Comparison of ENCODE assay signal across 7 cellular contexts in the genomic region with DNA sequence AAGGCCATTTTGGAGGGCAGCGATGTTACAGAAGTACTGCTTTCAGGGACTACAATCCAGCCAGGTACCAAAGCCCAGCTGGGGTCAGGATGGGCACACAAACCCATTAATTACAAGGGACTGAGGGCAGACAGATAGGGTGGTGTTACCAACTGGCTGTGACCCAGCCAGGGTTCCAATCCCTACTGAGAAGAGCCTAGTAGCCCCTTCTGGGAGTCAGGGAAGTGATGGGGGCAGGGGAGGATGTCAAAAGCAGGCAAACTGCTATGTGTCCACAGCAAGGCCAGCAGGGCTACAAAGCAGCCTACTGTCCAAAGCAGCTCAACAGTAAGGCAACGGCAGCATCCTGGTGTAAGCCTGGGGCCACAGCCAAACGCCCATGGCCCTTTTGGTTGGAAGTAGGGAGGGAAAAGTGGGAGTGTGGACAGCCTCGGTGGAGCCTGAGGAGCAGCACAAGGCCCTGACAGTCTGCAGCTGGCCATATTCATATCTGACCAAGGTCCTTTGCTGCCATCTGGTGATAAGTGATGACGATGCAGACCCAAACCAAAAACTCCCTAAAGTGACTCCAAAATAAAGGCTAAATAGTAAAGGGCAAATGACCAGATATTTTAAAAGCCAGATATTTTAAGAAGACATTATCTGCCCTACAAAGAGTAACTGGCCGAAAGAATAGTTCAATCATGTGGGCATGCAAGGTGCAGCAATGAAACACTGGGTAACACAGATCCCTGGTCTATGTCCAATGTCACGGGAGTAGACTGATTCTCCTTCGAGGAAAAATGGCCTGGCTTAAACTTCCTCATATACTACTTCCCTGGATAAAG. TPM values are rescaled to one million over a fixed set of nuclear protein-coding genes. Genes with fewer than 3 reads are reported as not detected.
DNase-seq lines count a peak whose midpoint lies in the region; ATAC-seq and TF ChIP-seq lines count a peak whose summit lies in the region.

No MANE protein-coding gene starts in this region.

- no peaks in the 10 kb centered on the region for H3K9me3 Mint-ChIP-seq in H9
- peaks cover 15 to 21% (median 20%) of the 10 kb centered on the region in 5 donors for H3K9me3 Mint-ChIP-seq in CD8-positive, alpha-beta memory T cell

- no peak overlapping the region; the same call in 1 of the 2 replicates for H3K14ac ChIP-seq in H9 (ENCODE audit: insufficient read depth, low read length)

- no peak overlapping the region for H2BK12ac ChIP-seq in H9 (ENCODE audit: insufficient read length, low read depth, low read length)

- H3K23me2 ChIP-seq in H9 (ENCODE audit: insufficient read length, low read depth, low read length, poor library complexity, severe bottlenecking) = no peaks in the 10 kb centered on the region

- peaks cover 13 to 17% of the 10 kb centered on the region in 2 experiments for H3K4me1 Mint-ChIP-seq in H9
- no peaks in the 10 kb centered on the region for H3K4me1 Mint-ChIP-seq in CD8-positive, alpha-beta memory T cell

- H4K5ac ChIP-seq in H9 (ENCODE audit: insufficient read length, low read depth, low read length) = no peak overlapping the region

- no peak overlapping the region for H3K56ac ChIP-seq in H9 (ENCODE audit: insufficient read length, low read depth, low read length)

- peak; percentile 87 for ATAC-seq in Right ventricle myocardium superior (ENCODE audit: poor library complexity)
- ATAC-seq in sciatic nerve = peak; percentile 55

- no peak overlapping the region for H3K4ac ChIP-seq in H9 (ENCODE audit: low read depth, low read length)

- no peak overlapping the region for H2BK5ac ChIP-seq in H9 (ENCODE audit: insufficient read length, low read length)

- no peak overlapping the region for H3K4me2 ChIP-seq in H9 (ENCODE audit: insufficient read depth, insufficient read length, low read length)

- no CpG with 5 or more reads among the region's 8 CpGs for WGBS in H9 (ENCODE audit: extremely low coverage, insufficient read length, low lambda C conversion rate)

- H3K36me3 ChIP-seq in CD8-positive, alpha-beta memory T cell (ENCODE audit: insufficient read depth, low read length) = peaks cover 63% of the 10 kb centered on the region

- intact Hi-C loops in Right ventricle myocardium superior (cut with DNase I) (no loop called here), sciatic nerve (cut with DNase I) (no loop called here)

- H2AFZ ChIP-seq in H9 (ENCODE audit: low read length) = no peak overlapping the region

- H3K36me3 Mint-ChIP-seq in H9 (ENCODE audit: insufficient read depth in 1 of 3, low read depth in 3 of 3) = peaks cover 26 to 65% (median 31%) of the 10 kb centered on the region in 3 experiments
- H3K36me3 Mint-ChIP-seq in CD8-positive, alpha-beta memory T cell = peaks cover 48 to 89% (median 57%) of the 10 kb centered on the region in 3 donors

- H3T11ph ChIP-seq in H9 (ENCODE audit: low read length) = no peak overlapping the region

- H3K79me2 ChIP-seq in H9 (ENCODE audit: insufficient read depth, low read length) = no peaks in the 10 kb centered on the region

- no peaks in the 10 kb centered on the region for H3K9me3 ChIP-seq in H9 (ENCODE audit: control insufficient read depth, low read depth, low read length)
- peaks cover 12% of the 10 kb centered on the region for H3K9me3 ChIP-seq in CD8-positive, alpha-beta memory T cell (ENCODE audit: low read length)

- H3K9ac ChIP-seq in H9 (ENCODE audit: extremely low read depth, insufficient read length, low read length) = no peak overlapping the region

- no peak overlapping the region for H3K4me3 Mint-ChIP-seq in H9
- no peak overlapping the region for H3K4me3 Mint-ChIP-seq in CD8-positive, alpha-beta memory T cell

- H3K23ac ChIP-seq in H9 (ENCODE audit: insufficient read length, low read depth, low read length) = no peak overlapping the region

- no peaks in the 10 kb centered on the region for H3K27me3 Mint-ChIP-seq in H9 (ENCODE audit: low read depth)
- peaks cover 0 to 2% of the 10 kb centered on the region in 2 donors for H3K27me3 Mint-ChIP-seq in CD8-positive, alpha-beta memory T cell

- no peak overlapping the region for H2BK15ac ChIP-seq in H9 (ENCODE audit: low read depth, low read length)

- no peak overlapping the region for H3K27ac Mint-ChIP-seq in H9
- H3K27ac Mint-ChIP-seq in CD8-positive, alpha-beta memory T cell = peak overlapping the region in 1 of 8 donors; percentile 19

- no peak overlapping the region for H4K8ac ChIP-seq in H9 (replicated peaks; ENCODE audit: insufficient read length, low read depth, low read length)

- H3K79me1 ChIP-seq in H9 (ENCODE audit: insufficient read depth, low read depth, low read length, poor library complexity, severe bottlenecking) = no peaks in the 10 kb centered on the region

- no peak overlapping the region for H3K4me3 ChIP-seq in CD8-positive, alpha-beta memory T cell (ENCODE audit: low read length)

- H2AK5ac ChIP-seq in H9 (ENCODE audit: insufficient read length, low read length) = no peak overlapping the region

- H4K20me1 ChIP-seq in H9 (ENCODE audit: control insufficient read depth, insufficient read depth, insufficient read length) = no peaks in the 10 kb centered on the region

- H3K27me3 ChIP-seq in H9 (ENCODE audit: insufficient read depth, low read length) = no peaks in the 10 kb centered on the region
- H3K27me3 ChIP-seq in CD8-positive, alpha-beta memory T cell (ENCODE audit: insufficient read depth, low read length, poor library complexity, severe bottlenecking) = no peaks in the 10 kb centered on the region

- H3K18ac ChIP-seq in H9 (ENCODE audit: insufficient read length, low read depth, low read length) = no peak overlapping the region

- POLR2A ChIA-PET in CD8-positive, alpha-beta memory T cell (lab: Charles Lee) = no interaction called here

- CTCF ChIA-PET in CD8-positive, alpha-beta memory T cell (lab: Charles Lee) = interaction anchor here (1.2 kb wide), 1 partner anchor 16 kb away, joined by 4 read pairs; no protein-coding TSS in a partner anchor

- peak; percentile 58 for TF ChIP-seq CTCF in H9 (conservative IDR thresholded peaks at IDR 0.05)

- H3K4me1 ChIP-seq in H9 (ENCODE audit: insufficient read depth, low read length) = 0 out of 2 replicates have a peak, but pooled peaks cover 3% of the 10 kb centered on the region
- no peaks in the 10 kb centered on the region for H3K4me1 ChIP-seq in CD8-positive, alpha-beta memory T cell (ENCODE audit: insufficient read depth, low read length)

- no peak overlapping the region for H2BK20ac ChIP-seq in H9 (ENCODE audit: low read depth, low read length, poor library complexity, severe bottlenecking)

- DNase-seq in H9 = no peak
- peak; percentile 1 for DNase-seq in SHP77 treated with DMSO at 0.1 percent for 48 hours (lab: John Stamatoyannopoulos, UW)
- peak; percentile 67 for DNase-seq in Right ventricle myocardium superior
- no peak for DNase-seq in sciatic nerve (ENCODE audit: low spot score)
- DNase-seq in ureter (ENCODE audit: low spot score) = no peak
- DNase-seq in activated CD4-positive, alpha-beta T cell treated with anti-CD3 and anti-CD28 coated beads for 4 hours = no peak
- no peak for DNase-seq in CD8-positive, alpha-beta memory T cell

- H2BK120ac ChIP-seq in H9 (ENCODE audit: low read depth, low read length, poor library complexity, severe bottlenecking) = no peak overlapping the region

- no peak overlapping the region for H4K91ac ChIP-seq in H9 (ENCODE audit: insufficient read length, low read depth, low read length)

- H3K27ac ChIP-seq in H9 (ENCODE audit: insufficient read length, low read depth, low read length) = no peak overlapping the region
- no peak overlapping the region for H3K27ac ChIP-seq in CD8-positive, alpha-beta memory T cell (ENCODE audit: low read depth, low read length)

RNA-seq across cellular contexts. Expression of gene XPNPEP1, which starts 56.9 kb away (rescaled TPM):
- total RNA-seq in H9 (2021) = 64.4 and 71.3 TPM in 2 replicates
- total RNA-seq in Right ventricle myocardium superior = 36.0 TPM
- 60.6 TPM for total RNA-seq in sciatic nerve
- 106 TPM for total RNA-seq in ureter
- total RNA-seq in CD8-positive, alpha-beta memory T cell = 10 to 100 TPM; 50.2 to 56.1 TPM
- 29.7 TPM for polyA plus RNA-seq in CD8-positive, alpha-beta memory T cell

Comparison
In these comparisons a context has a peak if more than half of its experiments do, and no peak if none do; other contexts are left out.
1. DNase-seq: peak in SHP77 treated with DMSO at 0.1 percent for 48 hours (single experiment) and Right ventricle myocardium superior (single experiment); none in H9 (single experiment), sciatic nerve (single experiment), ureter (single experiment), activated CD4-positive, alpha-beta T cell treated with anti-CD3 and anti-CD28 coated beads for 4 hours (0 of 2) and CD8-positive, alpha-beta memory T cell (0 of 5).